Comparison of ENCODE assay signal across 8 cellular contexts in genomic region chr9:6008169-6008979, GRCh38. TPM values are rescaled to one million over a fixed set of nuclear protein-coding genes. Genes with fewer than 3 reads are reported as not detected.
DNase-seq lines count a peak whose midpoint lies in the region; ATAC-seq and TF ChIP-seq lines count a peak whose summit lies in the region.

No MANE protein-coding gene starts in this region.

- H3K79me2 ChIP-seq in PC-9 (ENCODE audit: low read depth), result peaks cover 70% of the 10 kb centered on the region

- peak overlapping the region; percentile 51 for H3K27ac ChIP-seq in PC-9
- peak overlapping the region; percentile 98 for H3K27ac ChIP-seq in muscle layer of colon (ENCODE audit: low read depth, low read length)

- H3F3A ChIP-seq in PC-9 (ENCODE audit: insufficient read depth, low read depth), result peaks cover 19% of the 10 kb centered on the region; the same call in 1 of the 2 replicates

- CTCF ChIA-PET in PC-9 (lab: Charles Lee), result interaction anchor here (0.5 to 1.1 kb wide), 4 partner anchors 46 to 559 kb away, joined by 3 to 6 read pairs (median 5); no protein-coding TSS in a partner anchor

- H3K27me3 ChIP-seq in PC-9 (ENCODE audit: insufficient read depth, low read depth), result no peaks in the 10 kb centered on the region
- no peaks in the 10 kb centered on the region for H3K27me3 ChIP-seq in muscle layer of colon (ENCODE audit: control insufficient read depth in 1 of 2, insufficient read depth in 2 of 2, low read length in 2 of 2)

- H3K36me3 ChIP-seq in PC-9 (ENCODE audit: low read depth) (0 out of 2 replicates have a peak, but pooled peaks cover 7% of the 10 kb centered on the region), muscle layer of colon (ENCODE audit: insufficient read depth, low read length) (peaks cover 4% of the 10 kb centered on the region)

- intact Hi-C loops in PC-9 (cut with micrococcal nuclease; ENCODE audit: unreplicated experiment), result no loop called here

- no peak for TF ChIP-seq CTCF in PC-9 (conservative IDR thresholded peaks at IDR 0.05)

- peak; percentile 69 for ATAC-seq in GM21717 (IDR thresholded peaks at IDR 0.05; ENCODE audit: unreplicated experiment)
- peak; percentile 93 for ATAC-seq in esophagus mucosa

- H3K9ac ChIP-seq in muscle layer of colon (ENCODE audit: low read length), result peak overlapping the region; percentile 78

- DNase-seq in DMS53 (lab: John Stamatoyannopoulos, UW) (peak; percentile 99), PC-9 (peak; percentile 81 to 87)
- DNase-seq in Jurkat, Clone E6-1 (ENCODE audit: low read depth, low spot score), result peak; percentile 98
- DNase-seq in activated T-cell treated with anti-CD3 and anti-CD28 coated beads, Interleukin-2, amount 50 U/mL, for 48 hours, result peak; percentile 88 to 90
- DNase-seq in stimulated activated CD8-positive, alpha-beta memory T cell treated with anti-CD3 and anti-CD28 coated beads, Interleukin-7, amount 100 ng/mL, for 1 hour (ENCODE audit: low read depth in 2 of 2), result peak; percentile 81 to 84

- H3K4me1 ChIP-seq in PC-9 (replicated peaks; ENCODE audit: insufficient read depth), result peaks cover 13% of the 10 kb centered on the region; the same call in 1 of the 2 replicates
- peaks cover 26% of the 10 kb centered on the region for H3K4me1 ChIP-seq in muscle layer of colon (ENCODE audit: insufficient read depth, low read length)

- H2AFZ ChIP-seq in PC-9, result peak overlapping the region; percentile 81

- H3K9me3 ChIP-seq in PC-9 (ENCODE audit: insufficient read depth, low read depth) (no peaks in the 10 kb centered on the region), muscle layer of colon (ENCODE audit: low read length) (no peaks in the 10 kb centered on the region)

- no peaks in the 10 kb centered on the region for H4K20me1 ChIP-seq in PC-9 (ENCODE audit: insufficient read depth)

- H3K4me2 ChIP-seq in PC-9, result peak overlapping the region; percentile 89

- H3K9me2 ChIP-seq in PC-9 (ENCODE audit: insufficient read depth), result no peaks in the 10 kb centered on the region

- TSS peak; percentile 80 for BruUV-seq in PC-9 (replicated peaks; lab: Mats Ljungman, UMichigan)

- POLR2A ChIA-PET in PC-9 (lab: Charles Lee; ENCODE audit: unreplicated experiment), result interaction anchor here (0.5 to 0.8 kb wide), 6 partner anchors 46 to 1815 kb away, joined by 3 to 12 read pairs (median 4); no protein-coding TSS in a partner anchor

- peak overlapping the region; percentile 79 for H3K4me3 ChIP-seq in Jurkat, Clone E6-1 (ENCODE audit: low read length)
- H3K4me3 ChIP-seq in PC-9 (peak overlapping the region; percentile 84), muscle layer of colon (ENCODE audit: low read depth in 1 of 2, low read length in 2 of 2) (peak overlapping the region; percentile 88 to 92)

RNA-seq across cellular contexts. Expression of gene RANBP6, which starts 7.0 kb away (rescaled TPM):
- polyA plus RNA-seq in Jurkat, Clone E6-1 (2012; ENCODE audit: insufficient read depth, insufficient read length), result 24.4 TPM
- 7.4 and 7.9 TPM in 2 replicates for total RNA-seq in PC-9 (2021)
- total RNA-seq in esophagus mucosa, result 7.5 TPM

Comparison
In these comparisons a context has a peak if more than half of its experiments do, and no peak if none do; other contexts are left out.
1. Peak in every context shown above with its lines: DNase-seq, ATAC-seq, H3K4me3 ChIP-seq and H3K27ac ChIP-seq.